ENCODE assay signal across 8 cellular contexts in the genomic region with DNA sequence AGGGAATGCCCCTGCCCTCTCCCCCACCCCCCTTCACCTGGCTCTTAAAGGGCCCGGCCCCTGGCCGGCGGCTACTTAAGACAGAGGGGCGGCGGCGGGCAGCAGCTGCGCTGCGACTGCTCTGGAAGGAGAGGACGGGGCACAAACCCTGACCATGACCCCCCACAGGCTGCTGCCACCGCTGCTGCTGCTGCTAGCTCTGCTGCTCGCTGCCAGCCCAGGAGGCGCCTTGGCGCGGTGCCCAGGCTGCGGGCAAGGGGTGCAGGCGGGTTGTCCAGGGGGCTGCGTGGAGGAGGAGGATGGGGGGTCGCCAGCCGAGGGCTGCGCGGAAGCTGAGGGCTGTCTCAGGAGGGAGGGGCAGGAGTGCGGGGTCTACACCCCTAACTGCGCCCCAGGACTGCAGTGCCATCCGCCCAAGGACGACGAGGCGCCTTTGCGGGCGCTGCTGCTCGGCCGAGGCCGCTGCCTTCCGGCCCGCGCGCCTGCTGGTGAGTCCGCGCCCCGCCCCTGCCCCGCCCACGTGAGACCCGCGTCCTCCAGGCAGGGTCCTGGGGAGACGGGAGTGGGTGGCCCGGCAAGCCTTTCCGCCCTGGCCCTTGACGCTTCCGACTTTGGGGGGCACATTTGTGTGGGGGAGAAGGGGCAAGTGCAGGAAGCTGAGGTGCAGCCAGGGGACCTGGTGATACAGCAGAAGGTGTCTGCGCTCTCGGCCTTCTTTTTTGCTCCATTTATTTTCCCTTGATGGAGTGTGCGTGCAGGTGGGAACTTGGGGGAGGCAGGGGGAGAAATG. TPM values are rescaled to one million over a fixed set of nuclear protein-coding genes. Genes with fewer than 3 reads are reported as not detected.
DNase-seq lines count a peak whose midpoint lies in the region; ATAC-seq and TF ChIP-seq lines count a peak whose summit lies in the region.

A gene with protein sequence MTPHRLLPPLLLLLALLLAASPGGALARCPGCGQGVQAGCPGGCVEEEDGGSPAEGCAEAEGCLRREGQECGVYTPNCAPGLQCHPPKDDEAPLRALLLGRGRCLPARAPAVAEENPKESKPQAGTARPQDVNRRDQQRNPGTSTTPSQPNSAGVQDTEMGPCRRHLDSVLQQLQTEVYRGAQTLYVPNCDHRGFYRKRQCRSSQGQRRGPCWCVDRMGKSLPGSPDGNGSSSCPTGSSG (plus strand): TSS at position 104 of the 790 bp plus-strand sequence. CDS start 51 bp downstream, at position 155.

- H4K20me1 ChIP-seq in OCI-LY1 (ENCODE audit: insufficient read depth, low read length) (no peaks in the 10 kb centered on the region), neural cell (ENCODE audit: insufficient read depth) (no peaks in the 10 kb centered on the region)

- intact Hi-C loops in CD14-positive monocyte (cut with micrococcal nuclease) = loop anchor here in 1 of 2 donors (2.0 to 10.0 kb wide), 2 partner anchors 19 to 53 kb away; a partner anchor contains a TSS

- ATAC-seq in activated T-helper 17 cell treated with anti-CD3 and anti-CD28 coated beads, Interleukin-2, amount 50 U/mL, for 72 hours (replicated peaks) = peak; percentile 76
- ATAC-seq in thoracic aorta (ENCODE audit: insufficient number of reproducible peaks, low FRiP score, low read depth) = peak; percentile 27

- H3K79me2 ChIP-seq in OCI-LY1 (ENCODE audit: insufficient read depth, low read length) = no peaks in the 10 kb centered on the region
- no peaks in the 10 kb centered on the region for H3K79me2 ChIP-seq in neural cell (replicated peaks; ENCODE audit: insufficient read depth, low read length)

- TF ChIP-seq EP300 in neural cell (conservative IDR thresholded peaks at IDR 0.05; ENCODE audit: poor library complexity, severe bottlenecking) = no peak

- H3K4me1 Mint-ChIP-seq in CD14-positive monocyte = peaks cover 51% of the 10 kb centered on the region
- H3K4me1 Mint-ChIP-seq in activated T-helper 17 cell treated with anti-CD3 and anti-CD28 coated beads, Interleukin-2, amount 50 U/mL, for 72 hours = peaks cover 27% of the 10 kb centered on the region

- H3K9me3 ChIP-seq in OCI-LY1 (ENCODE audit: low read length) (no peaks in the 10 kb centered on the region), neural cell (ENCODE audit: low read length) (no peaks in the 10 kb centered on the region), thoracic aorta (no peaks in the 10 kb centered on the region)

- no peak for DNase-seq in CD14-positive monocyte (ENCODE audit: low spot score)
- peak; percentile 84 for DNase-seq in H7
- peak; percentile 24 for DNase-seq in fibroblast of pulmonary artery (ENCODE audit: low read depth)
- no peak for DNase-seq in thoracic aorta (ENCODE audit: low spot score)
- DNase-seq in GM10266 (ENCODE audit: extremely low spot score) = no peak

- no peaks in the 10 kb centered on the region for H3K36me3 ChIP-seq in H7 (replicated peaks; ENCODE audit: control insufficient read depth, insufficient read depth, low read length)
- no peaks in the 10 kb centered on the region for H3K36me3 ChIP-seq in OCI-LY1 (ENCODE audit: insufficient read depth, low read length)
- no peaks in the 10 kb centered on the region for H3K36me3 ChIP-seq in neural cell (ENCODE audit: insufficient read depth, low read length)
- H3K36me3 ChIP-seq in thoracic aorta = peaks cover 15% of the 10 kb centered on the region

- H3K9me2 ChIP-seq in OCI-LY1 (ENCODE audit: low read depth, low read length) (no peaks in the 10 kb centered on the region), neural cell (ENCODE audit: insufficient read depth, low read length) (no peaks in the 10 kb centered on the region)

- H3K4me3 ChIP-seq in H7 (ENCODE audit: insufficient read depth, low read depth, low read length) = peak within 1 kb of the TSS; percentile 81
- H3K4me3 ChIP-seq in OCI-LY1 (ENCODE audit: low read depth, low read length, poor library complexity, severe bottlenecking) = peak within 1 kb of the TSS; percentile 61
- peak within 1 kb of the TSS; percentile 59 for H3K4me3 ChIP-seq in fibroblast of pulmonary artery (replicated peaks; ENCODE audit: low read depth, low read length)
- H3K4me3 ChIP-seq in neural cell (ENCODE audit: low read length) = peak within 1 kb of the TSS; percentile 66
- H3K4me3 ChIP-seq in thoracic aorta = peak within 1 kb of the TSS; percentile 92

- H3K36me3 Mint-ChIP-seq in CD14-positive monocyte = peaks cover 0 to 13% of the 10 kb centered on the region in 2 donors
- no peaks in the 10 kb centered on the region for H3K36me3 Mint-ChIP-seq in activated T-helper 17 cell treated with anti-CD3 and anti-CD28 coated beads, Interleukin-2, amount 50 U/mL, for 72 hours (ENCODE audit: low read depth)

- H3K4me3 Mint-ChIP-seq in CD14-positive monocyte = peak within 1 kb of the TSS; percentile 79 to 94
- peak within 1 kb of the TSS; percentile 83 for H3K4me3 Mint-ChIP-seq in activated T-helper 17 cell treated with anti-CD3 and anti-CD28 coated beads, Interleukin-2, amount 50 U/mL, for 72 hours

- H2AFZ ChIP-seq in OCI-LY1 (ENCODE audit: low read length) (no peak within 1 kb of the TSS), neural cell (ENCODE audit: low read depth, low read length) (no peak within 1 kb of the TSS)

- peaks cover 29 to 34% (median 33%) of the 10 kb centered on the region in 3 donors for H3K27me3 Mint-ChIP-seq in CD14-positive monocyte (ENCODE audit: low read depth in 3 of 3)
- H3K27me3 Mint-ChIP-seq in activated T-helper 17 cell treated with anti-CD3 and anti-CD28 coated beads, Interleukin-2, amount 50 U/mL, for 72 hours = peaks cover 4% of the 10 kb centered on the region

- H3K9ac ChIP-seq in OCI-LY1 (ENCODE audit: low read length) (peak within 1 kb of the TSS; percentile 65), neural cell (ENCODE audit: low read length) (peak within 1 kb of the TSS; percentile 23)

- peaks cover 0 to 4% (median 0%) of the 10 kb centered on the region in 7 donors for H3K9me3 Mint-ChIP-seq in CD14-positive monocyte
- no peaks in the 10 kb centered on the region for H3K9me3 Mint-ChIP-seq in activated T-helper 17 cell treated with anti-CD3 and anti-CD28 coated beads, Interleukin-2, amount 50 U/mL, for 72 hours

- TF ChIP-seq RAD21 in neural cell (conservative IDR thresholded peaks at IDR 0.05) = no peak

- peak within 1 kb of the TSS in 5 of 7 donors; percentile 31 to 77 (median 41) for H3K27ac Mint-ChIP-seq in CD14-positive monocyte
- peak within 1 kb of the TSS; percentile 83 for H3K27ac Mint-ChIP-seq in activated T-helper 17 cell treated with anti-CD3 and anti-CD28 coated beads, Interleukin-2, amount 50 U/mL, for 72 hours

- peaks cover 31% of the 10 kb centered on the region for H3K27me3 ChIP-seq in H7 (ENCODE audit: control insufficient read depth, insufficient read depth, low read length)
- peaks cover 5% of the 10 kb centered on the region; the same call in 1 of the 2 replicates for H3K27me3 ChIP-seq in OCI-LY1 (ENCODE audit: insufficient read depth, low read length)
- peaks cover 38% of the 10 kb centered on the region for H3K27me3 ChIP-seq in neural cell (ENCODE audit: insufficient read depth, low read depth, low read length)
- H3K27me3 ChIP-seq in thoracic aorta (replicated peaks; ENCODE audit: insufficient read depth) = no peaks in the 10 kb centered on the region

- H3K27ac ChIP-seq in OCI-LY1 (ENCODE audit: low read depth, low read length, poor library complexity, severe bottlenecking) (no peak within 1 kb of the TSS), neural cell (ENCODE audit: low read length) (no peak within 1 kb of the TSS), thoracic aorta (peak within 1 kb of the TSS; percentile 94 to 98)

- H3K4me1 ChIP-seq in OCI-LY1 (ENCODE audit: insufficient read depth, low read length, severe bottlenecking) (peaks cover 29% of the 10 kb centered on the region), thoracic aorta (ENCODE audit: control insufficient read depth in 1 of 2, low read depth in 2 of 2) (peaks cover 10 to 53% of the 10 kb centered on the region in 2 donors)

- peak within 1 kb of the TSS; percentile 93 for H3K4me2 ChIP-seq in OCI-LY1 (ENCODE audit: low read length)
- no peak within 1 kb of the TSS for H3K4me2 ChIP-seq in neural cell (ENCODE audit: low read length)

- TF ChIP-seq CTCF in CD14-positive monocyte (IDR thresholded peaks at IDR 0.05) (no peak), OCI-LY1 (IDR thresholded peaks at IDR 0.05; ENCODE audit: low read length) (no peak), fibroblast of pulmonary artery (IDR thresholded peaks at IDR 0.05; ENCODE audit: low read length, missing control alignments) (no peak), neural cell (IDR thresholded peaks at IDR 0.05; ENCODE audit: poor library complexity, severe bottlenecking) (no peak), thoracic aorta (IDR thresholded peaks at IDR 0.05) (peak; percentile 23), GM10266 (IDR thresholded peaks at IDR 0.05; ENCODE audit: control insufficient read depth, insufficient read depth, low read depth, missing control alignments) (no peak)

- no peaks in the 10 kb centered on the region for H3F3A ChIP-seq in OCI-LY1 (ENCODE audit: insufficient read depth, low read length)
- H3F3A ChIP-seq in neural cell (ENCODE audit: insufficient read depth, low read length, poor library complexity, severe bottlenecking) = no peaks in the 10 kb centered on the region

TF ChIP-seq in neural cell, 6 proteins besides CTCF, POLR2A, EP300 and RAD21 (continues in another document):
- no peak for TF ChIP-seq MXI1 (conservative IDR thresholded peaks at IDR 0.05; ENCODE audit: poor library complexity, severe bottlenecking)
- no peak for TF ChIP-seq TAF1 (IDR thresholded peaks at IDR 0.05; ENCODE audit: low read depth)
- no peak for TF ChIP-seq POLR2AphosphoS5 (IDR thresholded peaks at IDR 0.05)
- no peak for TF ChIP-seq EZH2 (IDR thresholded peaks at IDR 0.05; ENCODE audit: borderline replicate concordance, insufficient read depth, low read length, poor library complexity, severe bottlenecking)
- TF ChIP-seq SMC3 (conservative IDR thresholded peaks at IDR 0.05; ENCODE audit: poor library complexity) = no peak

RNA-seq across cellular contexts. Expression of the gene that starts here (rescaled TPM):
- polyA plus RNA-seq in CD14-positive monocyte (not detected), neural cell (0.26 TPM in 1 of 2 replicates, not detected in the other)
- total RNA-seq in H7 (2014; rRNA removed; shearing (Covaris generic)) = 10.8 and 17.5 TPM in 2 replicates
- 1 to 10 TPM in 1 of 2 donors, under 1 TPM in 1; 0.45 to 6.0 TPM for total RNA-seq in activated T-helper 17 cell treated with anti-CD3 and anti-CD28 coated beads, Interleukin-2, amount 50 U/mL, for 72 hours
- polyA minus RNA-seq in neural cell = not detected in 2 replicates
- 1,000 to 10,000 TPM; 1,999 to 2,150 TPM for total RNA-seq in thoracic aorta

Comparison
In these comparisons a context has a peak if more than half of its experiments do, and no peak if none do; other contexts are left out.
1. RNA of the gene that starts here (total RNA-seq): 1,999 to 2,150 TPM in thoracic aorta; 10.8 to 17.5 TPM in H7 and 0.45 to 6.0 TPM in activated T-helper 17 cell treated with anti-CD3 and anti-CD28 coated beads, Interleukin-2, amount 50 U/mL, for 72 hours; every median in the first group is over 100 times any median in the second.
2. DNase-seq: peak in H7 (single experiment) and fibroblast of pulmonary artery (single experiment); none in CD14-positive monocyte (single experiment), thoracic aorta (single experiment) and GM10266 (single experiment).
3. H3K27ac ChIP-seq: peak in thoracic aorta (2 of 2); none in OCI-LY1 (single experiment) and neural cell (single experiment).
4. Peak in every context shown above with its lines, with median percentiles within 50 percentile points of each other: H3K4me3 ChIP-seq.